Comparison of ENCODE assay signal across 24 cellular contexts in the genomic region with DNA sequence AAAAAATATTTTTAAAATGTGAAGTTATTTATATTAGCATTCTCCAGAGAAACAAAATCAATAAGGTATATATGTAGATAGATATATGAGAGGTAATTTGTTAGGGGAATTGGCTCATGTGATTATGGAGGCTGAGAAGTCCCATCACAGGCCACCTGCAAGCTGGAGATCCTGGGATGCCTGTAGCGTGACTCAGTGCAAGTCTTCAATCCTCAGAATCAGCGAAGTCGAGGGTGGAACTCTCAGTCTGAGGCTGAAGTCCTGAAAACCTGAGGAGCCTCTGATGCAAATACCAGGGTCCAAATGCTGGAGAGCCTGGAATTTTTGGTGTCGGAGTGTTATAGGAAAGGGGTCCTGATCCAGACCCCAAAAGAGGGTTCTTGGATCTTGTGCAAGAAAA.
"Had no signal": no experiment of that assay in that cellular context is flagged by ENCODE, and none has a peak within 500 bp of the region (broad histone marks: within the 10 kb centered on the region; RNA-seq: fewer than 3 reads in every experiment).

No MANE protein-coding gene starts in this region.

- H3K27me3 ChIP-seq: heart right ventricle, hepatocyte, pancreas, spleen, tibial nerve, upper lobe of left lung, vagina had no signal

- H3K4me3 Mint-ChIP-seq: naive thymus-derived CD8-positive, alpha-beta T cell; nephron; neural crest cell; stimulated activated effector memory CD8-positive, alpha-beta T cell treated with anti-CD3 and anti-CD28 coated beads, Interleukin-12 subunit alpha, Interleukin-12 subunit beta, amount 100 ng/mL, for 72 hours; stimulated activated naive CD8-positive, alpha-beta T cell treated with anti-CD3 and anti-CD28 coated beads, Interleukin-15, Interleukin-2, amounts not matched to agents 100 ng/mL and 50 ng/mL, for 24 hours had no signal

- DNase-seq: heart right ventricle; kidney; left ventricle myocardium inferior; naive thymus-derived CD8-positive, alpha-beta T cell; nucleus accumbens; pancreas; posterior cingulate gyrus; retina; right cardiac atrium; spleen; stimulated activated CD4-positive, alpha-beta T cell treated with anti-CD3 and anti-CD28 coated beads, Interleukin-4, amount 100 ng/mL, for 24 hours; stimulated activated naive CD4-positive, alpha-beta T cell; upper lobe of left lung had no signal

- H3K27ac Mint-ChIP-seq: naive thymus-derived CD8-positive, alpha-beta T cell; stimulated activated effector memory CD8-positive, alpha-beta T cell treated with anti-CD3 and anti-CD28 coated beads, Interleukin-12 subunit alpha, Interleukin-12 subunit beta, amount 100 ng/mL, for 72 hours; stimulated activated naive CD8-positive, alpha-beta T cell treated with anti-CD3 and anti-CD28 coated beads, Interleukin-15, Interleukin-2, amounts not matched to agents 100 ng/mL and 50 ng/mL, for 24 hours had no signal

- H3K4me3 ChIP-seq: heart right ventricle, hepatocyte, left ventricle myocardium inferior, lung, pancreas, prostate gland, skin epidermis, spleen, tibial nerve, upper lobe of left lung, vagina had no signal

- H3K36me3 Mint-ChIP-seq: naive thymus-derived CD8-positive, alpha-beta T cell; stimulated activated effector memory CD8-positive, alpha-beta T cell treated with anti-CD3 and anti-CD28 coated beads, Interleukin-12 subunit alpha, Interleukin-12 subunit beta, amount 100 ng/mL, for 72 hours had no signal

- H3K4me1 ChIP-seq: pancreas, prostate gland, spleen, tibial nerve, upper lobe of left lung, vagina had no signal

- ATAC-seq: heart right ventricle; naive thymus-derived CD8-positive, alpha-beta T cell; pancreas; right cardiac atrium; sciatic nerve; stimulated activated effector memory CD8-positive, alpha-beta T cell treated with anti-CD3 and anti-CD28 coated beads, Interleukin-12 subunit alpha, Interleukin-12 subunit beta, amount 100 ng/mL, for 72 hours had no signal

- H3K27me3 Mint-ChIP-seq: naive thymus-derived CD8-positive, alpha-beta T cell; stimulated activated naive CD8-positive, alpha-beta T cell treated with anti-CD3 and anti-CD28 coated beads, Interleukin-15, Interleukin-2, amounts not matched to agents 100 ng/mL and 50 ng/mL, for 24 hours had no signal

- H3K27ac ChIP-seq: heart right ventricle, hepatocyte, left ventricle myocardium inferior, pancreas, prostate gland, spleen, tibial nerve, upper lobe of left lung, vagina had no signal

- H3K36me3 ChIP-seq: heart right ventricle, left ventricle myocardium inferior, pancreas, prostate gland, spleen, tibial nerve, upper lobe of left lung, vagina had no signal

- H3K9me3 ChIP-seq: heart right ventricle, left ventricle myocardium inferior, pancreas, prostate gland, spleen, tibial nerve, upper lobe of left lung, vagina had no signal

- H3K4me1 Mint-ChIP-seq: naive thymus-derived CD8-positive, alpha-beta T cell; neural crest cell; stimulated activated effector memory CD8-positive, alpha-beta T cell treated with anti-CD3 and anti-CD28 coated beads, Interleukin-12 subunit alpha, Interleukin-12 subunit beta, amount 100 ng/mL, for 72 hours had no signal
